In the genomic region with DNA sequence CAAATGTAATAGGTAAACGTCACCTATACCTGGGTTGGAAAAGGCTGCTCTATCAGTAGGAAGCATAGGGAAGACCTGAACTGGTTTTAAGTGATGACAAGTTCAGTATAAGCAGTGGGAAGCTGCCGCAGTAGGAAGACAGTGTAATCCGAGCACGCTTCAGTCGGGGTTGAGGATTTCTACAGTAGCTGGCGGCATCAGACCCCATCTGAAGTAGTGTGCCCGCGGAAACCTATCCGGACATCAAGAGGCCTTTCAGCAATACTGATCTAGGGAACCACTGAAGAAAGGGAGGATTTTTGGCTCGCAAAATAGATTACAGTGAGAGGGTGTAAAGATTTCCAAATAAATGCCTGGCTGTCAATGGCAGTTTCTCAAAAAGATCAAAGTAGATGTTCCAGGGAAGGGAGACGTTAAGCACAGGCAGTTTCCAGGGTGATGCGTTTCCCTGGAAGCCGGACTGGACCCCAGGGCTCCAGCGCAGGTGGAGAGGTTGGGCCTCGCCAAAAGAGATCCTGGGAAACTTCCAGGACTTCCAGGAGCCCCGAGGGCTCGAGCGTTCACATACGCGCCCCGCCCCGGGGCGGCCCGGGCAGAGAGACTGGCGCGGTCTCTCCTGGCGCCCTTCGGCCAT, we compare ENCODE assay signal across 6 cellular contexts. TPM values are rescaled to one million over a fixed set of nuclear protein-coding genes. Genes with fewer than 3 reads are reported as not detected.
DNase-seq lines count a peak whose midpoint lies in the region; ATAC-seq, FAIRE-seq and TF ChIP-seq lines count a peak whose summit lies in the region.

No MANE protein-coding gene starts in this region.

- POLR2A ChIA-PET in activated CD8-positive, alpha-beta T cell treated with anti-CD3 and anti-CD28 coated beads, Interleukin-2, amount 10 ng/mL, durations not matched to agents 7 days and 5 days (lab: Charles Lee), result interaction anchor here (0.9 kb wide), 1 partner anchor 92 kb away, joined by 3 read pairs; no protein-coding TSS in a partner anchor

- peak overlapping the region; percentile 54 for H3K4me3 Mint-ChIP-seq in activated CD8-positive, alpha-beta T cell treated with anti-CD3 and anti-CD28 coated beads, Interleukin-2, amount 10 ng/mL, durations not matched to agents 7 days and 5 days

- DNase-seq in H54 (ENCODE audit: insufficient read length, low spot score) (peak; percentile 63), mucosa of gallbladder (ENCODE audit: low spot score) (no peak)
- DNase-seq in activated CD8-positive, alpha-beta T cell treated with anti-CD3 and anti-CD28 coated beads, Interleukin-2, amount 10 ng/mL, durations not matched to agents 7 days and 5 days, result no peak

- CTCF ChIA-PET in activated CD8-positive, alpha-beta T cell treated with anti-CD3 and anti-CD28 coated beads, Interleukin-2, amount 10 ng/mL, durations not matched to agents 7 days and 5 days (lab: Charles Lee), result interaction anchor here (0.9 to 1.5 kb wide), 2 partner anchors 38 to 39 kb away, joined by 3 to 4 read pairs; no protein-coding TSS in a partner anchor

- H3K36me3 Mint-ChIP-seq in activated CD8-positive, alpha-beta T cell treated with anti-CD3 and anti-CD28 coated beads, Interleukin-2, amount 10 ng/mL, durations not matched to agents 7 days and 5 days (ENCODE audit: low read depth), result no peaks in the 10 kb centered on the region

- peaks cover 56% of the 10 kb centered on the region for H3K27me3 Mint-ChIP-seq in activated CD8-positive, alpha-beta T cell treated with anti-CD3 and anti-CD28 coated beads, Interleukin-2, amount 10 ng/mL, durations not matched to agents 7 days and 5 days (ENCODE audit: low read depth)

- no peaks in the 10 kb centered on the region for H3K9me3 ChIP-seq in mesodermal cell (ENCODE audit: control insufficient read depth, low read length)

- no peak for ATAC-seq in activated CD8-positive, alpha-beta T cell treated with anti-CD3 and anti-CD28 coated beads, Interleukin-2, amount 10 ng/mL, durations not matched to agents 7 days and 5 days
- no peak for ATAC-seq in HG02852 (IDR thresholded peaks at IDR 0.05; ENCODE audit: unreplicated experiment)
- no peak for ATAC-seq in HG03039 (IDR thresholded peaks at IDR 0.05; ENCODE audit: unreplicated experiment)

- peaks cover 31% of the 10 kb centered on the region for H3K36me3 ChIP-seq in mesodermal cell (ENCODE audit: control insufficient read depth, insufficient read depth, low read length)

- H3K27ac Mint-ChIP-seq in activated CD8-positive, alpha-beta T cell treated with anti-CD3 and anti-CD28 coated beads, Interleukin-2, amount 10 ng/mL, durations not matched to agents 7 days and 5 days, result no peak overlapping the region

- FAIRE-seq in H54 (lab: Jason Lieb, UNC), result no peak

- 10 to 11% methylated on average over 27 to 28 of the region's 28 CpGs for WGBS in mesodermal cell (ENCODE audit: insufficient coverage in 2 of 2), 2 experiments

- no peaks in the 10 kb centered on the region for H3K9me3 Mint-ChIP-seq in activated CD8-positive, alpha-beta T cell treated with anti-CD3 and anti-CD28 coated beads, Interleukin-2, amount 10 ng/mL, durations not matched to agents 7 days and 5 days (ENCODE audit: insufficient read depth)

- H3K27ac ChIP-seq in mesodermal cell (ENCODE audit: low read depth, low read length, severe bottlenecking), result no peak overlapping the region

- H3K4me1 ChIP-seq in mesodermal cell (ENCODE audit: control insufficient read depth, insufficient read depth, low read length, poor library complexity, severe bottlenecking), result peaks cover 4% of the 10 kb centered on the region

- peak overlapping the region; percentile 45 for H3K4me3 ChIP-seq in mesodermal cell (ENCODE audit: extremely low read depth, insufficient read depth, low read length, poor library complexity, severe bottlenecking)

- peaks cover 21% of the 10 kb centered on the region for H3K4me1 Mint-ChIP-seq in activated CD8-positive, alpha-beta T cell treated with anti-CD3 and anti-CD28 coated beads, Interleukin-2, amount 10 ng/mL, durations not matched to agents 7 days and 5 days (ENCODE audit: low read depth)

- TF ChIP-seq POLR2A in H54 (IDR thresholded peaks at IDR 0.05; ENCODE audit: low read depth, low read length), result no peak

RNA-seq across cellular contexts. Expression of a gene that starts 5.3 kb away (rescaled TPM):
- total RNA-seq in activated CD8-positive, alpha-beta T cell treated with anti-CD3 and anti-CD28 coated beads, Interleukin-2, amount 10 ng/mL, durations not matched to agents 7 days and 5 days, result under 1 TPM; 0.21 to 0.23 TPM
- polyA plus RNA-seq in mesodermal cell (2013, experiment 1 of 2), result 38.3 TPM
- 28.3 TPM for polyA plus RNA-seq in mesodermal cell (2013, experiment 2 of 2)
- 15.9 TPM for total RNA-seq in mucosa of gallbladder

RNA-seq across cellular contexts. Expression of a gene that starts 6.1 kb away (rescaled TPM):
- 10 to 100 TPM; 32.4 to 35.9 TPM for total RNA-seq in activated CD8-positive, alpha-beta T cell treated with anti-CD3 and anti-CD28 coated beads, Interleukin-2, amount 10 ng/mL, durations not matched to agents 7 days and 5 days
- 15.3 TPM for polyA plus RNA-seq in mesodermal cell (2013, experiment 1 of 2)
- polyA plus RNA-seq in mesodermal cell (2013, experiment 2 of 2), result 11.4 TPM
- 31.9 TPM for total RNA-seq in mucosa of gallbladder

RNA-seq across cellular contexts. Expression of a gene that starts 18.7 kb away (rescaled TPM):
- total RNA-seq in activated CD8-positive, alpha-beta T cell treated with anti-CD3 and anti-CD28 coated beads, Interleukin-2, amount 10 ng/mL, durations not matched to agents 7 days and 5 days, result 10 to 100 TPM; 48.0 to 49.4 TPM
- polyA plus RNA-seq in mesodermal cell (2013, experiment 1 of 2), result 32.1 TPM
- 33.4 TPM for polyA plus RNA-seq in mesodermal cell (2013, experiment 2 of 2)
- total RNA-seq in mucosa of gallbladder, result 31.0 TPM

RNA-seq across cellular contexts. Expression of a gene that starts 18.9 kb away (rescaled TPM):
- total RNA-seq in activated CD8-positive, alpha-beta T cell treated with anti-CD3 and anti-CD28 coated beads, Interleukin-2, amount 10 ng/mL, durations not matched to agents 7 days and 5 days, result 100 to 1,000 TPM; 119 to 123 TPM
- polyA plus RNA-seq in mesodermal cell (2013, experiment 1 of 2), result 122 TPM
- 97.6 TPM for polyA plus RNA-seq in mesodermal cell (2013, experiment 2 of 2)
- 146 TPM for total RNA-seq in mucosa of gallbladder

RNA-seq across cellular contexts. Expression of a gene that starts 22.4 kb away (rescaled TPM):
- total RNA-seq in activated CD8-positive, alpha-beta T cell treated with anti-CD3 and anti-CD28 coated beads, Interleukin-2, amount 10 ng/mL, durations not matched to agents 7 days and 5 days, result under 1 TPM; 0.18 TPM
- polyA plus RNA-seq in mesodermal cell (2013, experiment 1 of 2), result 0.48 TPM
- polyA plus RNA-seq in mesodermal cell (2013, experiment 2 of 2), result 0.40 TPM
- 0.43 TPM for total RNA-seq in mucosa of gallbladder

Comparison
In these comparisons a context has a peak if more than half of its experiments do, and no peak if none do; other contexts are left out.
1. RNA of a gene that starts 5.3 kb away (total RNA-seq): 15.9 TPM in mucosa of gallbladder (single experiment); 0.21 to 0.23 TPM in activated CD8-positive, alpha-beta T cell treated with anti-CD3 and anti-CD28 coated beads, Interleukin-2, amount 10 ng/mL, durations not matched to agents 7 days and 5 days; every median in the first group is over 10 times any median in the second.